In genomic region chr6:45522486-45522885, GRCh38 we compare ENCODE assay signal across 2 cellular contexts.
TF ChIP-seq lines count a peak whose summit lies in the region.

No MANE protein-coding gene starts in this region.

TF ChIP-seq in GM23338, 12 proteins besides CTCF, POLR2A, EP300 and RAD21 (continued from another document):
- TF ChIP-seq ZNF462 (CRISPR knock-in tag; IDR thresholded peaks at IDR 0.05) (no peak), JUNB (IDR thresholded peaks at IDR 0.05; ENCODE audit: unreplicated experiment) (no peak), POLR2AphosphoS5 (IDR thresholded peaks at IDR 0.05; ENCODE audit: low read depth) (no peak), ZNF114 (CRISPR knock-in tag; IDR thresholded peaks at IDR 0.05) (no peak), CREB1 (CRISPR knock-in tag; IDR thresholded peaks at IDR 0.05; ENCODE audit: low read depth) (no peak), ETS1 (IDR thresholded peaks at IDR 0.05) (no peak), NANOG (IDR thresholded peaks at IDR 0.05; ENCODE audit: borderline replicate concordance) (no peak), STAT1 (IDR thresholded peaks at IDR 0.05; ENCODE audit: unreplicated experiment) (no peak), EZH2phosphoT487 (IDR thresholded peaks at IDR 0.05; ENCODE audit: unreplicated experiment) (no peak)
- TF ChIP-seq, protein P1, sequence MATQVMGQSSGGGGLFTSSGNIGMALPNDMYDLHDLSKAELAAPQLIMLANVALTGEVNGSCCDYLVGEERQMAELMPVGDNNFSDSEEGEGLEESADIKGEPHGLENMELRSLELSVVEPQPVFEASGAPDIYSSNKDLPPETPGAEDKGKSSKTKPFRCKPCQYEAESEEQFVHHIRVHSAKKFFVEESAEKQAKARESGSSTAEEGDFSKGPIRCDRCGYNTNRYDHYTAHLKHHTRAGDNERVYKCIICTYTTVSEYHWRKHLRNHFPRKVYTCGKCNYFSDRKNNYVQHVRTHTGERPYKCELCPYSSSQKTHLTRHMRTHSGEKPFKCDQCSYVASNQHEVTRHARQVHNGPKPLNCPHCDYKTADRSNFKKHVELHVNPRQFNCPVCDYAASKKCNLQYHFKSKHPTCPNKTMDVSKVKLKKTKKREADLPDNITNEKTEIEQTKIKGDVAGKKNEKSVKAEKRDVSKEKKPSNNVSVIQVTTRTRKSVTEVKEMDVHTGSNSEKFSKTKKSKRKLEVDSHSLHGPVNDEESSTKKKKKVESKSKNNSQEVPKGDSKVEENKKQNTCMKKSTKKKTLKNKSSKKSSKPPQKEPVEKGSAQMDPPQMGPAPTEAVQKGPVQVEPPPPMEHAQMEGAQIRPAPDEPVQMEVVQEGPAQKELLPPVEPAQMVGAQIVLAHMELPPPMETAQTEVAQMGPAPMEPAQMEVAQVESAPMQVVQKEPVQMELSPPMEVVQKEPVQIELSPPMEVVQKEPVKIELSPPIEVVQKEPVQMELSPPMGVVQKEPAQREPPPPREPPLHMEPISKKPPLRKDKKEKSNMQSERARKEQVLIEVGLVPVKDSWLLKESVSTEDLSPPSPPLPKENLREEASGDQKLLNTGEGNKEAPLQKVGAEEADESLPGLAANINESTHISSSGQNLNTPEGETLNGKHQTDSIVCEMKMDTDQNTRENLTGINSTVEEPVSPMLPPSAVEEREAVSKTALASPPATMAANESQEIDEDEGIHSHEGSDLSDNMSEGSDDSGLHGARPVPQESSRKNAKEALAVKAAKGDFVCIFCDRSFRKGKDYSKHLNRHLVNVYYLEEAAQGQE (IDR thresholded peaks at IDR 0.05; ENCODE audit: unreplicated experiment): no peak

TF ChIP-seq in WTC11, 78 proteins besides CTCF, POLR2A, EP300 and RAD21 (continued from another document):
- no peak for TF ChIP-seq AR (CRISPR knock-in tag; IDR thresholded peaks at IDR 0.05)
- no peak for TF ChIP-seq MXD4 (CRISPR knock-in tag; IDR thresholded peaks at IDR 0.05; ENCODE audit: borderline replicate concordance)
- no peak for TF ChIP-seq TP53 (CRISPR knock-in tag; IDR thresholded peaks at IDR 0.05)
- no peak for TF ChIP-seq TEAD1 (CRISPR knock-in tag; IDR thresholded peaks at IDR 0.05)
- TF ChIP-seq, protein P2, sequence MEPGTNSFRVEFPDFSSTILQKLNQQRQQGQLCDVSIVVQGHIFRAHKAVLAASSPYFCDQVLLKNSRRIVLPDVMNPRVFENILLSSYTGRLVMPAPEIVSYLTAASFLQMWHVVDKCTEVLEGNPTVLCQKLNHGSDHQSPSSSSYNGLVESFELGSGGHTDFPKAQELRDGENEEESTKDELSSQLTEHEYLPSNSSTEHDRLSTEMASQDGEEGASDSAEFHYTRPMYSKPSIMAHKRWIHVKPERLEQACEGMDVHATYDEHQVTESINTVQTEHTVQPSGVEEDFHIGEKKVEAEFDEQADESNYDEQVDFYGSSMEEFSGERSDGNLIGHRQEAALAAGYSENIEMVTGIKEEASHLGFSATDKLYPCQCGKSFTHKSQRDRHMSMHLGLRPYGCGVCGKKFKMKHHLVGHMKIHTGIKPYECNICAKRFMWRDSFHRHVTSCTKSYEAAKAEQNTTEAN (CRISPR knock-in tag; IDR thresholded peaks at IDR 0.05): no peak
- TF ChIP-seq MYBL2 (CRISPR knock-in tag; IDR thresholded peaks at IDR 0.05): no peak
- TF ChIP-seq, protein P3, sequence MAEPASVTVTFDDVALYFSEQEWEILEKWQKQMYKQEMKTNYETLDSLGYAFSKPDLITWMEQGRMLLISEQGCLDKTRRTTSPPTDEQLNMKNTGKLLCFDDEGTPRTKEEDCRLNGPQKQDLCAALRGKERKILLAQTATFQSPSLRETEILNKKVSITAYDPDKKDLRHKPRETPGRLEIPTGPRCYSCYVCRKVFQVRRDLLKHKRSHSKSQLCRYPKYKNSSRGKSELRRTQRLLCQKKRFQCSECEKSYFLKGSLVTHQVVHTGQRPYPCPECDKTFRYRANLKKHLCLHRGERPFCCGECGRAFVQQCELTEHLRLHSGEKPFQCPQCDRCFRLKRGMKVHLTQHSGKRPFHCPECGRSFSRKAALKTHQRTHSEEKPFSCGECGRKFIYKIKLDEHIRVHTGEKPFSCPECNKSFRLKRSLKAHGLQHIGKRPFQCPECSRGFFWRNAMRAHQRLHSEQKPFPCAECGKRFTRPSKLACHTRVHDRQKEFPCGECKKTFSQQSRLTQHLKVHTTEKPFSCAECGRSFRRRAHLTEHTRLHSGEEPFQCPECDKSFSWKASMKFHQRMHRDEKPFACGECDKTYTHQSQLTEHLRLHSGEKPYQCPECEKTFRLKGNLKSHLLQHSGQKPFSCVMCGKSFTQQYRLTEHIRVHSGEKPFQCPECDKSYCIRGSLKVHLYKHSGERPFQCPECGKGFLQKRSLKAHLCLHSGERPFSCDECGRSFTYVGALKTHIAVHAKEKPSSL (CRISPR knock-in tag; conservative IDR thresholded peaks at IDR 0.05): no peak
- no peak for TF ChIP-seq ELF4 (CRISPR knock-in tag; IDR thresholded peaks at IDR 0.05; ENCODE audit: low read depth)
- no peak for TF ChIP-seq ATF3 (CRISPR knock-in tag; conservative IDR thresholded peaks at IDR 0.05)
- TF ChIP-seq, protein P4, sequence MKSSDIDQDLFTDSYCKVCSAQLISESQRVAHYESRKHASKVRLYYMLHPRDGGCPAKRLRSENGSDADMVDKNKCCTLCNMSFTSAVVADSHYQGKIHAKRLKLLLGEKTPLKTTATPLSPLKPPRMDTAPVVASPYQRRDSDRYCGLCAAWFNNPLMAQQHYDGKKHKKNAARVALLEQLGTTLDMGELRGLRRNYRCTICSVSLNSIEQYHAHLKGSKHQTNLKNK (CRISPR knock-in tag; IDR thresholded peaks at IDR 0.05): no peak
- TF ChIP-seq FOXJ3 (CRISPR knock-in tag; IDR thresholded peaks at IDR 0.05; ENCODE audit: borderline replicate concordance): no peak
- no peak for TF ChIP-seq EMX1 (CRISPR knock-in tag; IDR thresholded peaks at IDR 0.05)
